ENCODE assay signal across 1 cellular context in genomic region chr11:95241673-95242072, GRCh38.
TF ChIP-seq lines count a peak whose summit lies in the region.

No MANE protein-coding gene starts in this region.

TF ChIP-seq in GM12878, 131 proteins besides CTCF, POLR2A, EP300 and RAD21 (continued from another document):
- TF ChIP-seq, protein P1, sequence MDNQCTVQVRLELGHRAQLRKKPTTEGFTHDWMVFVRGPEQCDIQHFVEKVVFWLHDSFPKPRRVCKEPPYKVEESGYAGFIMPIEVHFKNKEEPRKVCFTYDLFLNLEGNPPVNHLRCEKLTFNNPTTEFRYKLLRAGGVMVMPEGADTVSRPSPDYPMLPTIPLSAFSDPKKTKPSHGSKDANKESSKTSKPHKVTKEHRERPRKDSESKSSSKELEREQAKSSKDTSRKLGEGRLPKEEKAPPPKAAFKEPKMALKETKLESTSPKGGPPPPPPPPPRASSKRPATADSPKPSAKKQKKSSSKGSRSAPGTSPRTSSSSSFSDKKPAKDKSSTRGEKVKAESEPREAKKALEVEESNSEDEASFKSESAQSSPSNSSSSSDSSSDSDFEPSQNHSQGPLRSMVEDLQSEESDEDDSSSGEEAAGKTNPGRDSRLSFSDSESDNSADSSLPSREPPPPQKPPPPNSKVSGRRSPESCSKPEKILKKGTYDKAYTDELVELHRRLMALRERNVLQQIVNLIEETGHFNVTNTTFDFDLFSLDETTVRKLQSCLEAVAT (IDR thresholded peaks at IDR 0.05): 0 out of 2 replicates have a peak, but pooled peaks have one; percentile 21
- TF ChIP-seq NBN (IDR thresholded peaks at IDR 0.05) (0 out of 2 replicates have a peak, but pooled peaks have one; percentile 34), IKZF2 (IDR thresholded peaks at IDR 0.05) (peak; percentile 31 to 43; a peak in 2 of 4 replicates), HDGF (IDR thresholded peaks at IDR 0.05) (peak; percentile 59; the same call in 1 of the 2 replicates), CEBPZ (IDR thresholded peaks at IDR 0.05; ENCODE audit: low read depth, low read length) (no peak), SREBF2 (IDR thresholded peaks at IDR 0.05; ENCODE audit: low read length) (no peak), SUZ12 (IDR thresholded peaks at IDR 0.05; ENCODE audit: unreplicated experiment) (no peak), ZNF274 (IDR thresholded peaks at IDR 0.05; ENCODE audit: insufficient read depth, insufficient read length) (no peak), BCL11A (IDR thresholded peaks at IDR 0.05; ENCODE audit: low read depth, low read length) (no peak), SIN3A (IDR thresholded peaks at IDR 0.05; ENCODE audit: low read depth, low read length) (no peak), DPF2 (IDR thresholded peaks at IDR 0.05) (peak; percentile 32; the same call in 1 of the 2 replicates), SUPT20H (IDR thresholded peaks at IDR 0.05; ENCODE audit: borderline replicate concordance, control insufficient read depth, low read depth, low read length) (no peak), EZH2 (IDR thresholded peaks at IDR 0.05; ENCODE audit: borderline replicate concordance, control insufficient read depth, low read depth, low read length) (no peak), CHD1 (IDR thresholded peaks at IDR 0.05; ENCODE audit: low read depth, low read length) (no peak), RFX5 (IDR thresholded peaks at IDR 0.05; ENCODE audit: low read depth, low read length) (no peak), BACH1 (IDR thresholded peaks at IDR 0.05; ENCODE audit: borderline replicate concordance) (no peak)
- TF ChIP-seq, protein P2, sequence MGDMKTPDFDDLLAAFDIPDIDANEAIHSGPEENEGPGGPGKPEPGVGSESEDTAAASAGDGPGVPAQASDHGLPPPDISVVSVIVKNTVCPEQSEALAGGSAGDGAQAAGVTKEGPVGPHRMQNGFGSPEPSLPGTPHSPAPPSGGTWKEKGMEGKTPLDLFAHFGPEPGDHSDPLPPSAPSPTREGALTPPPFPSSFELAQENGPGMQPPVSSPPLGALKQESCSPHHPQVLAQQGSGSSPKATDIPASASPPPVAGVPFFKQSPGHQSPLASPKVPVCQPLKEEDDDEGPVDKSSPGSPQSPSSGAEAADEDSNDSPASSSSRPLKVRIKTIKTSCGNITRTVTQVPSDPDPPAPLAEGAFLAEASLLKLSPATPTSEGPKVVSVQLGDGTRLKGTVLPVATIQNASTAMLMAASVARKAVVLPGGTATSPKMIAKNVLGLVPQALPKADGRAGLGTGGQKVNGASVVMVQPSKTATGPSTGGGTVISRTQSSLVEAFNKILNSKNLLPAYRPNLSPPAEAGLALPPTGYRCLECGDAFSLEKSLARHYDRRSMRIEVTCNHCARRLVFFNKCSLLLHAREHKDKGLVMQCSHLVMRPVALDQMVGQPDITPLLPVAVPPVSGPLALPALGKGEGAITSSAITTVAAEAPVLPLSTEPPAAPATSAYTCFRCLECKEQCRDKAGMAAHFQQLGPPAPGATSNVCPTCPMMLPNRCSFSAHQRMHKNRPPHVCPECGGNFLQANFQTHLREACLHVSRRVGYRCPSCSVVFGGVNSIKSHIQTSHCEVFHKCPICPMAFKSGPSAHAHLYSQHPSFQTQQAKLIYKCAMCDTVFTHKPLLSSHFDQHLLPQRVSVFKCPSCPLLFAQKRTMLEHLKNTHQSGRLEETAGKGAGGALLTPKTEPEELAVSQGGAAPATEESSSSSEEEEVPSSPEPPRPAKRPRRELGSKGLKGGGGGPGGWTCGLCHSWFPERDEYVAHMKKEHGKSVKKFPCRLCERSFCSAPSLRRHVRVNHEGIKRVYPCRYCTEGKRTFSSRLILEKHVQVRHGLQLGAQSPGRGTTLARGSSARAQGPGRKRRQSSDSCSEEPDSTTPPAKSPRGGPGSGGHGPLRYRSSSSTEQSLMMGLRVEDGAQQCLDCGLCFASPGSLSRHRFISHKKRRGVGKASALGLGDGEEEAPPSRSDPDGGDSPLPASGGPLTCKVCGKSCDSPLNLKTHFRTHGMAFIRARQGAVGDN (IDR thresholded peaks at IDR 0.05): no peak
- TF ChIP-seq, protein P3, sequence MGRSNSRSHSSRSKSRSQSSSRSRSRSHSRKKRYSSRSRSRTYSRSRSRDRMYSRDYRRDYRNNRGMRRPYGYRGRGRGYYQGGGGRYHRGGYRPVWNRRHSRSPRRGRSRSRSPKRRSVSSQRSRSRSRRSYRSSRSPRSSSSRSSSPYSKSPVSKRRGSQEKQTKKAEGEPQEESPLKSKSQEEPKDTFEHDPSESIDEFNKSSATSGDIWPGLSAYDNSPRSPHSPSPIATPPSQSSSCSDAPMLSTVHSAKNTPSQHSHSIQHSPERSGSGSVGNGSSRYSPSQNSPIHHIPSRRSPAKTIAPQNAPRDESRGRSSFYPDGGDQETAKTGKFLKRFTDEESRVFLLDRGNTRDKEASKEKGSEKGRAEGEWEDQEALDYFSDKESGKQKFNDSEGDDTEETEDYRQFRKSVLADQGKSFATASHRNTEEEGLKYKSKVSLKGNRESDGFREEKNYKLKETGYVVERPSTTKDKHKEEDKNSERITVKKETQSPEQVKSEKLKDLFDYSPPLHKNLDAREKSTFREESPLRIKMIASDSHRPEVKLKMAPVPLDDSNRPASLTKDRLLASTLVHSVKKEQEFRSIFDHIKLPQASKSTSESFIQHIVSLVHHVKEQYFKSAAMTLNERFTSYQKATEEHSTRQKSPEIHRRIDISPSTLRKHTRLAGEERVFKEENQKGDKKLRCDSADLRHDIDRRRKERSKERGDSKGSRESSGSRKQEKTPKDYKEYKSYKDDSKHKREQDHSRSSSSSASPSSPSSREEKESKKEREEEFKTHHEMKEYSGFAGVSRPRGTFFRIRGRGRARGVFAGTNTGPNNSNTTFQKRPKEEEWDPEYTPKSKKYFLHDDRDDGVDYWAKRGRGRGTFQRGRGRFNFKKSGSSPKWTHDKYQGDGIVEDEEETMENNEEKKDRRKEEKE (IDR thresholded peaks at IDR 0.05): no peak
- TF ChIP-seq, protein P4, sequence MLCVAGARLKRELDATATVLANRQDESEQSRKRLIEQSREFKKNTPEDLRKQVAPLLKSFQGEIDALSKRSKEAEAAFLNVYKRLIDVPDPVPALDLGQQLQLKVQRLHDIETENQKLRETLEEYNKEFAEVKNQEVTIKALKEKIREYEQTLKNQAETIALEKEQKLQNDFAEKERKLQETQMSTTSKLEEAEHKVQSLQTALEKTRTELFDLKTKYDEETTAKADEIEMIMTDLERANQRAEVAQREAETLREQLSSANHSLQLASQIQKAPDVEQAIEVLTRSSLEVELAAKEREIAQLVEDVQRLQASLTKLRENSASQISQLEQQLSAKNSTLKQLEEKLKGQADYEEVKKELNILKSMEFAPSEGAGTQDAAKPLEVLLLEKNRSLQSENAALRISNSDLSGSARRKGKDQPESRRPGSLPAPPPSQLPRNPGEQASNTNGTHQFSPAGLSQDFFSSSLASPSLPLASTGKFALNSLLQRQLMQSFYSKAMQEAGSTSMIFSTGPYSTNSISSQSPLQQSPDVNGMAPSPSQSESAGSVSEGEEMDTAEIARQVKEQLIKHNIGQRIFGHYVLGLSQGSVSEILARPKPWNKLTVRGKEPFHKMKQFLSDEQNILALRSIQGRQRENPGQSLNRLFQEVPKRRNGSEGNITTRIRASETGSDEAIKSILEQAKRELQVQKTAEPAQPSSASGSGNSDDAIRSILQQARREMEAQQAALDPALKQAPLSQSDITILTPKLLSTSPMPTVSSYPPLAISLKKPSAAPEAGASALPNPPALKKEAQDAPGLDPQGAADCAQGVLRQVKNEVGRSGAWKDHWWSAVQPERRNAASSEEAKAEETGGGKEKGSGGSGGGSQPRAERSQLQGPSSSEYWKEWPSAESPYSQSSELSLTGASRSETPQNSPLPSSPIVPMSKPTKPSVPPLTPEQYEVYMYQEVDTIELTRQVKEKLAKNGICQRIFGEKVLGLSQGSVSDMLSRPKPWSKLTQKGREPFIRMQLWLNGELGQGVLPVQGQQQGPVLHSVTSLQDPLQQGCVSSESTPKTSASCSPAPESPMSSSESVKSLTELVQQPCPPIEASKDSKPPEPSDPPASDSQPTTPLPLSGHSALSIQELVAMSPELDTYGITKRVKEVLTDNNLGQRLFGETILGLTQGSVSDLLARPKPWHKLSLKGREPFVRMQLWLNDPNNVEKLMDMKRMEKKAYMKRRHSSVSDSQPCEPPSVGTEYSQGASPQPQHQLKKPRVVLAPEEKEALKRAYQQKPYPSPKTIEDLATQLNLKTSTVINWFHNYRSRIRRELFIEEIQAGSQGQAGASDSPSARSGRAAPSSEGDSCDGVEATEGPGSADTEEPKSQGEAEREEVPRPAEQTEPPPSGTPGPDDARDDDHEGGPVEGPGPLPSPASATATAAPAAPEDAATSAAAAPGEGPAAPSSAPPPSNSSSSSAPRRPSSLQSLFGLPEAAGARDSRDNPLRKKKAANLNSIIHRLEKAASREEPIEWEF (IDR thresholded peaks at IDR 0.05; ENCODE audit: insufficient replicate concordance, low read depth, low read length): no peak
- TF ChIP-seq, protein P5, sequence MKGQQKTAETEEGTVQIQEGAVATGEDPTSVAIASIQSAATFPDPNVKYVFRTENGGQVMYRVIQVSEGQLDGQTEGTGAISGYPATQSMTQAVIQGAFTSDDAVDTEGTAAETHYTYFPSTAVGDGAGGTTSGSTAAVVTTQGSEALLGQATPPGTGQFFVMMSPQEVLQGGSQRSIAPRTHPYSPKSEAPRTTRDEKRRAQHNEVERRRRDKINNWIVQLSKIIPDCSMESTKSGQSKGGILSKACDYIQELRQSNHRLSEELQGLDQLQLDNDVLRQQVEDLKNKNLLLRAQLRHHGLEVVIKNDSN (IDR thresholded peaks at IDR 0.05; ENCODE audit: borderline replicate concordance, extremely low read length, insufficient read depth, low read depth, low read length): no peak
- TF ChIP-seq, protein P6, sequence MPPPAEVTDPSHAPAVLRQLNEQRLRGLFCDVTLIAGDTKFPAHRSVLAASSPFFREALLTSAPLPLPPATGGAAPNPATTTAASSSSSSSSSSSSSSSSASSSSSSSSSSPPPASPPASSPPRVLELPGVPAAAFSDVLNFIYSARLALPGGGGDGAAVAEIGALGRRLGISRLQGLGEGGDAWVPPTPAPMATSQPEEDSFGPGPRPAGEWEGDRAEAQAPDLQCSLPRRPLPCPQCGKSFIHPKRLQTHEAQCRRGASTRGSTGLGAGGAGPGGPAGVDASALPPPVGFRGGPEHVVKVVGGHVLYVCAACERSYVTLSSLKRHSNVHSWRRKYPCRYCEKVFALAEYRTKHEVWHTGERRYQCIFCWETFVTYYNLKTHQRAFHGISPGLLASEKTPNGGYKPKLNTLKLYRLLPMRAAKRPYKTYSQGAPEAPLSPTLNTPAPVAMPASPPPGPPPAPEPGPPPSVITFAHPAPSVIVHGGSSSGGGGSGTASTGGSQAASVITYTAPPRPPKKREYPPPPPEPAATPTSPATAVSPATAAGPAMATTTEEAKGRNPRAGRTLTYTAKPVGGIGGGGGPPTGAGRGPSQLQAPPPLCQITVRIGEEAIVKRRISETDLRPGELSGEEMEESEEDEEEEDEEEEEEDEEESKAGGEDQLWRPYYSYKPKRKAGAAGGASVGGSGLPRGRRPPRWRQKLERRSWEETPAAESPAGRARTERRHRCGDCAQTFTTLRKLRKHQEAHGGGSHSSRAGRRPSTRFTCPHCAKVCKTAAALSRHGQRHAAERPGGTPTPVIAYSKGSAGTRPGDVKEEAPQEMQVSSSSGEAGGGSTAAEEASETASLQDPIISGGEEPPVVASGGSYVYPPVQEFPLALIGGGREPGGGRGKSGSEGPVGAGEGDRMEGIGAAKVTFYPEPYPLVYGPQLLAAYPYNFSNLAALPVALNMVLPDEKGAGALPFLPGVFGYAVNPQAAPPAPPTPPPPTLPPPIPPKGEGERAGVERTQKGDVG (CRISPR knock-in tag; IDR thresholded peaks at IDR 0.05): no peak
